19 cellular contexts compared by ENCODE assay signal in genomic region chr7:137009404-137009803, GRCh38.
DNase-seq lines count a peak whose midpoint lies in the region; ATAC-seq and TF ChIP-seq lines count a peak whose summit lies in the region.
"Had no signal": no experiment of that assay in that cellular context is flagged by ENCODE, and none has a peak within 500 bp of the region (broad histone marks: within the 10 kb centered on the region; RNA-seq: fewer than 3 reads in every experiment).

No MANE protein-coding gene starts in this region.

- H3K4me1 ChIP-seq in right atrium auricular region, result peaks cover 0 to 17% of the 10 kb centered on the region in 2 donors
- peaks cover 39% of the 10 kb centered on the region for H3K4me1 ChIP-seq in left ventricle myocardium inferior
- no peaks in the 10 kb centered on the region for H3K4me1 ChIP-seq in right cardiac atrium (ENCODE audit: control insufficient read depth, insufficient read depth, low read length)
- H3K4me1 ChIP-seq: A549; BLaER1 treated with 17β-estradiol and CSF1 and Interleukin-3, amounts not matched to agents 10 nM and 100 nM; Caco-2 had no signal

- H3K9me3 ChIP-seq in right atrium auricular region (no peaks in the 10 kb centered on the region), left ventricle myocardium inferior (replicated peaks) (no peaks in the 10 kb centered on the region), right cardiac atrium (ENCODE audit: control insufficient read depth, low read length) (no peaks in the 10 kb centered on the region)
- H3K9me3 ChIP-seq: A549; BLaER1 treated with 17β-estradiol and CSF1 and Interleukin-3, amounts not matched to agents 10 nM and 100 nM; Caco-2 had no signal

- H3K4me3 ChIP-seq in right atrium auricular region (no peak overlapping the region), left ventricle myocardium inferior (no peak overlapping the region), right cardiac atrium (ENCODE audit: low read length) (no peak overlapping the region)
- H3K4me3 ChIP-seq: A549; BLaER1 treated with 17β-estradiol and CSF1 and Interleukin-3, amounts not matched to agents 10 nM and 100 nM; GM12878 had no signal

- H3K36me3 ChIP-seq in right atrium auricular region, result no peaks in the 10 kb centered on the region
- H3K36me3 ChIP-seq in left ventricle myocardium inferior, result no peaks in the 10 kb centered on the region
- H3K36me3 ChIP-seq: BLaER1 treated with 17β-estradiol and CSF1 and Interleukin-3, amounts not matched to agents 10 nM and 100 nM had no signal

- TF ChIP-seq CTCF in right atrium auricular region (IDR thresholded peaks at IDR 0.05) (no peak), left ventricle myocardium inferior (IDR thresholded peaks at IDR 0.05; ENCODE audit: borderline replicate concordance) (no peak)

- DNase-seq in Right ventricle myocardium superior (no peak), Right ventricle myocardium inferior (ENCODE audit: missing footprints) (no peak), left cardiac atrium (no peak), right atrium auricular region (ENCODE audit: low spot score) (no peak), left ventricle myocardium inferior (no peak), right cardiac atrium (no peak), NCI-H524 (lab: John Stamatoyannopoulos, UW) (no peak), GDM1 (lab: John Stamatoyannopoulos, UW) (no peak)
- DNase-seq: AML-193; Caco-2; Calu3; CD4-positive, alpha-beta T cell; CD8-positive, alpha-beta T cell; DMS79 treated with DMSO at 0.1 percent for 48 hours had no signal

- peak; percentile 48 for ATAC-seq in Right ventricle myocardium superior (ENCODE audit: poor library complexity)
- no peak for ATAC-seq in Right ventricle myocardium inferior
- peak; percentile 53 to 67 for ATAC-seq in left cardiac atrium
- ATAC-seq in right cardiac atrium, result no peak
- ATAC-seq: A549; CD8-positive, alpha-beta T cell; GM12878 had no signal

- intact Hi-C loops in Right ventricle myocardium superior (cut with DNase I), result loop anchor here (10.0 kb wide), 1 partner anchor 135 kb away; no protein-coding TSS in a partner anchor
- intact Hi-C loops in Right ventricle myocardium inferior (cut with DNase I), result loop anchor here (10.0 kb wide), 1 partner anchor 135 kb away; no protein-coding TSS in a partner anchor
- intact Hi-C loops in left cardiac atrium (cut with DNase I), result no loop called here
- intact Hi-C loops in left ventricle myocardium inferior (cut with micrococcal nuclease), result no loop called here
- intact Hi-C loops in right cardiac atrium (cut with DNase I), result no loop called here

- H3K27me3 ChIP-seq in right atrium auricular region (no peaks in the 10 kb centered on the region), left ventricle myocardium inferior (ENCODE audit: low read depth) (no peaks in the 10 kb centered on the region), right cardiac atrium (ENCODE audit: control insufficient read depth, insufficient read depth) (no peaks in the 10 kb centered on the region)
- H3K27me3 ChIP-seq: BLaER1 treated with 17β-estradiol and CSF1 and Interleukin-3, amounts not matched to agents 10 nM and 100 nM had no signal

- H3K27ac ChIP-seq in right atrium auricular region (peak overlapping the region in 1 of 2 donors; percentile 50), left ventricle myocardium inferior (replicated peaks) (peak overlapping the region; percentile 25), right cardiac atrium (ENCODE audit: low read length) (peak overlapping the region; percentile 23)
- H3K27ac ChIP-seq: 22Rv1; A549; BLaER1 treated with 17β-estradiol and CSF1 and Interleukin-3, amounts not matched to agents 10 nM and 100 nM; C4-2B had no signal

Comparison
In these comparisons a context has a peak if more than half of its experiments do, and no peak if none do; other contexts are left out.
1. ATAC-seq: peak in Right ventricle myocardium superior (single experiment) and left cardiac atrium (2 of 2); none in Right ventricle myocardium inferior (single experiment) and right cardiac atrium (0 of 2).
2. intact Hi-C loops: an anchor here in Right ventricle myocardium superior (10.0 kb wide) and Right ventricle myocardium inferior (10.0 kb wide); none called in left cardiac atrium, left ventricle myocardium inferior and right cardiac atrium.